Comparison of ENCODE assay signal across 16 cellular contexts in genomic region chr2:64086347-64087082, GRCh38. TPM values are rescaled to one million over a fixed set of nuclear protein-coding genes. Genes with fewer than 3 reads are reported as not detected.
DNase-seq lines count a peak whose midpoint lies in the region; ATAC-seq lines count a peak whose summit lies in the region.
"Had no signal": no experiment of that assay in that cellular context is flagged by ENCODE, and none has a peak within 500 bp of the region (broad histone marks: within the 10 kb centered on the region; RNA-seq: fewer than 3 reads in every experiment).

No MANE protein-coding gene starts in this region.

- peaks cover 0 to 4% of the 10 kb centered on the region in 2 donors for H3K9me3 Mint-ChIP-seq in activated T-cell treated with anti-CD3 and anti-CD28 coated beads, Interleukin-2, amount 50 U/mL, for 72 hours
- no peaks in the 10 kb centered on the region for H3K9me3 Mint-ChIP-seq in stimulated activated memory B cell treated with anti-CD40 and anti-IgM and Interleukin-4, amounts not matched to agents 10 μg/mL and 1 μg/mL and 100 μg/mL, for 72 hours
- H3K9me3 Mint-ChIP-seq: activated naive CD8-positive, alpha-beta T cell treated with anti-CD3 and anti-CD28 coated beads, Interleukin-2, amount 10 ng/mL, durations not matched to agents 7 days and 5 days had no signal

- H3K4me3 Mint-ChIP-seq in activated T-cell treated with anti-CD3 and anti-CD28 coated beads, Interleukin-2, amount 50 U/mL, for 72 hours = no peak overlapping the region
- peak overlapping the region; percentile 10 for H3K4me3 Mint-ChIP-seq in stimulated activated memory B cell treated with anti-CD40 and anti-IgM and Interleukin-4, amounts not matched to agents 10 μg/mL and 1 μg/mL and 100 μg/mL, for 72 hours
- H3K4me3 Mint-ChIP-seq: activated naive CD8-positive, alpha-beta T cell treated with anti-CD3 and anti-CD28 coated beads, Interleukin-2, amount 10 ng/mL, durations not matched to agents 7 days and 5 days had no signal

- peak in 1 of 2 donors; percentile 49 for ATAC-seq in activated T-cell treated with anti-CD3 and anti-CD28 coated beads, Interleukin-2, amount 50 U/mL, for 72 hours (replicated peaks in 1 of 2)
- peak; percentile 56 for ATAC-seq in HG02852 (IDR thresholded peaks at IDR 0.05; ENCODE audit: unreplicated experiment)
- peak; percentile 34 for ATAC-seq in stimulated activated memory B cell treated with anti-CD40 and anti-IgM and Interleukin-4, amounts not matched to agents 10 μg/mL and 1 μg/mL and 100 μg/mL, for 72 hours
- ATAC-seq: mucosa of descending colon had no signal

- H3K27ac Mint-ChIP-seq in activated T-cell treated with anti-CD3 and anti-CD28 coated beads, Interleukin-2, amount 50 U/mL, for 72 hours = peak overlapping the region; percentile 31
- peak overlapping the region; percentile 77 for H3K27ac Mint-ChIP-seq in stimulated activated memory B cell treated with anti-CD40 and anti-IgM and Interleukin-4, amounts not matched to agents 10 μg/mL and 1 μg/mL and 100 μg/mL, for 72 hours
- H3K27ac Mint-ChIP-seq: activated naive CD8-positive, alpha-beta T cell treated with anti-CD3 and anti-CD28 coated beads, Interleukin-2, amount 10 ng/mL, durations not matched to agents 7 days and 5 days had no signal

- peaks cover 15% of the 10 kb centered on the region for H3K4me1 Mint-ChIP-seq in activated T-cell treated with anti-CD3 and anti-CD28 coated beads, Interleukin-2, amount 50 U/mL, for 72 hours (ENCODE audit: low read depth)
- peaks cover 45% of the 10 kb centered on the region for H3K4me1 Mint-ChIP-seq in stimulated activated memory B cell treated with anti-CD40 and anti-IgM and Interleukin-4, amounts not matched to agents 10 μg/mL and 1 μg/mL and 100 μg/mL, for 72 hours

- H3K27me3 Mint-ChIP-seq in activated T-cell treated with anti-CD3 and anti-CD28 coated beads, Interleukin-2, amount 50 U/mL, for 72 hours (ENCODE audit: low read depth) = no peaks in the 10 kb centered on the region
- no peaks in the 10 kb centered on the region for H3K27me3 Mint-ChIP-seq in stimulated activated memory B cell treated with anti-CD40 and anti-IgM and Interleukin-4, amounts not matched to agents 10 μg/mL and 1 μg/mL and 100 μg/mL, for 72 hours

- H3K36me3 Mint-ChIP-seq in activated T-cell treated with anti-CD3 and anti-CD28 coated beads, Interleukin-2, amount 50 U/mL, for 72 hours (ENCODE audit: insufficient read depth in 2 of 2) = peaks cover 3 to 9% of the 10 kb centered on the region in 2 donors
- H3K36me3 Mint-ChIP-seq in stimulated activated memory B cell treated with anti-CD40 and anti-IgM and Interleukin-4, amounts not matched to agents 10 μg/mL and 1 μg/mL and 100 μg/mL, for 72 hours = peaks cover 19% of the 10 kb centered on the region

- DNase-seq in activated T-cell treated with anti-CD3 and anti-CD28 coated beads, Interleukin-2, amount 50 U/mL, for 72 hours = no peak
- DNase-seq in activated T-cell treated with anti-CD3 and anti-CD28 coated beads for 4 hours (no peak), NAMALWA (ENCODE audit: low spot score) (peak; percentile 69), NCI-H1930 (lab: John Stamatoyannopoulos, UW) (no peak), NCI-H69 (lab: John Stamatoyannopoulos, UW) (no peak), LoVo (ENCODE audit: low spot score) (no peak)
- DNase-seq: activated naive CD8-positive, alpha-beta T cell treated with anti-CD3 and anti-CD28 coated beads, Interleukin-2, amount 10 ng/mL, durations not matched to agents 7 days and 5 days; caudate nucleus; GF-D8; islet precursor cell; MM.1S; mucosa of descending colon; NCI-H2171; ovary had no signal

RNA-seq across cellular contexts. Expression of gene PELI1, which starts 57.7 kb away (rescaled TPM):
- total RNA-seq in activated T-cell treated with anti-CD3 and anti-CD28 coated beads, Interleukin-2, amount 50 U/mL, for 72 hours = 10 to 100 TPM; 33.1 to 59.4 TPM
